1 cellular context compared by ENCODE assay signal in the genomic region with DNA sequence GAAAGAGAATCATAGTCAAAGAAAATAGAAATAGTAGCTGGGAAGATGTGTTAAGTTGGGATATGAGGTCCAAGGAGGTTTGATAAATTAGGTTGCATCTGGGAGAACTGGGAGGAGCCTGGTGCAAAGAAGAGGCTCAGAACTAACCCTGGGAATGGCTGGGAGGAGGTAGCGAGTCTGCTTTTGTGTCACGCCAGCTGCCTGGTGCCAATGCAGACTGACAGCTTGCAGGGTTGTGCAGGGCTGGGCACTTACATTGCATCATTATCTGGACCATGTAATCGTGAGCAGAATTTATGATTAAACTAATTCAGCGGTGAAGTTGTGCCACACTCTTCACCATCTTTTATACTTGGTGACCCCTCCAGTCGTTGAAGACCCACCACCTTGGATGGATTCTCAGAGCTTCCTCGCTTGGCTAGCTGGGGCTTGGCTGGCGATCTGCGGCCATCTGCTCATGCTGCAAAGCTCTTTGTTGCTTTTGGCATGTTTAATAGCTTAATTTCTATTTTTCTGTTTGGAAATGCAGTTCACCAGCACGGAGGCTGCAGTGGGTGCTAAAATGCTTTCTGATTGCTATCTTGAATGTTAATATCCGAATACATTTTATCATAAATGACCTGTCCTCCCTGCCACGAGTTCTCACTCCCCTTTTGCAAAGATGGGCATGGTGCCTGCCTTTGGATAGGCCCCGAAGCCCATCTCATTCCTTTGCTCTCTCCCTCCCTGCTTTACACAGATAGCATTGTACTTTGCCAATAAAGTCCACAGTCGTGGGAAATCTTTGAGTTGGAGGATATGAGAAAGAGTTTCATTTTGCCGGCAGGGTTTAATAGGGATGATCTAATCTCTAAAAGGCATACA.
TF ChIP-seq lines count a peak whose summit lies in the region.

No MANE protein-coding gene starts in this region.

TF ChIP-seq in IMR-90, 13 proteins besides CTCF, POLR2A, EP300 and RAD21:
- no peak for TF ChIP-seq MXI1 (IDR thresholded peaks at IDR 0.05; ENCODE audit: borderline replicate concordance, low read depth, low read length)
